In the genomic region with DNA sequence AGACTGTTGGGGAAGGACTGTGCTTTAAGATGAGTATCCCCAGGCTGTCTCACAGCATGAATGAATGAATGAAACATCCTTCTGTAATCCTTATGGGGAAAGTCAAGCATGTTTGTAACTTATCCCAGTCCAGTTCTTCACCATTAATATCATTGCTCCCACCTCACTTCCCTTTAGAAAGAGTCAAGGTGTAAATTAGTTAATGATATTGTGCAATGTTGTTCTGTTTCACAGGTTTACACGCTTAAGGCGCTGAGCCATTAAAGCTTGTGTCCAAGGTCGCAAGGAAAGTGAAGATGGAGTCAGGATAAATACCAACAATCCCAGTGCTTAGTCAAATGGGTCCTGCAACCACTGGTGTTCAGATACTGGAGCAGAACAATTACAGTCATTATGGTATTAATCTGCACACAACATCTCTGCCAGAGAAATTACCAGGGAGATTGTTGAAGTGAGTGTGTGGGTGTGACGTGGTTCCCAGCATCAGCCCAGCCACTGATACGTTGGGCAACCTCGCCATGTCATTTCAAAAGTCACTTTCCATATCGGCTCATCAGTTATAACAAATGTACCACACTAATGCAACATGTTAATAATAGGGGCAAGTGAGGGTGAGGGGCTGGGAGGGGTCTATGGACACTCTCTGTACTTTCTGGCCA, we compare ENCODE assay signal across 16 cellular contexts. TPM values are rescaled to one million over a fixed set of nuclear protein-coding genes. Genes with fewer than 3 reads are reported as not detected.
DNase-seq lines count a peak whose midpoint lies in the region; ATAC-seq and TF ChIP-seq lines count a peak whose summit lies in the region.
"Had no signal": no experiment of that assay in that cellular context is flagged by ENCODE, and none has a peak within 500 bp of the region (broad histone marks: within the 10 kb centered on the region; RNA-seq: fewer than 3 reads in every experiment).

No MANE protein-coding gene starts in this region.

- H3K9me3 Mint-ChIP-seq in MCF 10A (ENCODE audit: unreplicated experiment), result no peaks in the 10 kb centered on the region
- H3K9me3 Mint-ChIP-seq in T-helper 2 cell treated with Interferon-gamma antibody and Interleukin-4, amounts not matched to agents 5 μg/mL and 100 μg/mL, for 36 hours, result no peaks in the 10 kb centered on the region

- H3K27me3 Mint-ChIP-seq in MCF 10A (ENCODE audit: insufficient read depth, unreplicated experiment), result peaks cover 30% of the 10 kb centered on the region
- peaks cover 60% of the 10 kb centered on the region for H3K27me3 Mint-ChIP-seq in T-helper 2 cell treated with Interferon-gamma antibody and Interleukin-4, amounts not matched to agents 5 μg/mL and 100 μg/mL, for 36 hours (ENCODE audit: low read depth)

- TF ChIP-seq CTCF in MCF 10A (IDR thresholded peaks at IDR 0.05; ENCODE audit: unreplicated experiment) (no peak), breast epithelium (IDR thresholded peaks at IDR 0.05) (no peak), upper lobe of right lung (IDR thresholded peaks at IDR 0.05) (no peak)

- DNase-seq in MCF 10A (ENCODE audit: unreplicated experiment) (no peak), breast epithelium (ENCODE audit: low spot score in 2 of 2) (no peak), upper lobe of right lung (no peak), NK-92 (lab: John Stamatoyannopoulos, UW; ENCODE audit: unreplicated experiment) (no peak), kidney tubule cell (ENCODE audit: low spot score) (no peak)
- DNase-seq in T-helper 2 cell treated with Interferon-gamma antibody and Interleukin-4, amounts not matched to agents 5 μg/mL and 100 μg/mL, for 36 hours (ENCODE audit: low spot score), result peak; percentile 5
- DNase-seq: activated CD4-positive, CD25-positive, alpha-beta regulatory T cell; activated T-cell treated with anti-CD3 and anti-CD28 coated beads, Interleukin-2, amount 50 U/mL, for 1 hour; anterior cingulate cortex; DND-41; dorsolateral prefrontal cortex; Kasumi-1; retina had no signal

- H3K27ac Mint-ChIP-seq in MCF 10A (ENCODE audit: low read depth, unreplicated experiment), result no peak overlapping the region
- no peak overlapping the region for H3K27ac Mint-ChIP-seq in T-helper 2 cell treated with Interferon-gamma antibody and Interleukin-4, amounts not matched to agents 5 μg/mL and 100 μg/mL, for 36 hours

- H3K27ac ChIP-seq in breast epithelium (peak overlapping the region in 1 of 2 donors; percentile 89), iPS-20b (ENCODE audit: low read length) (no peak overlapping the region), upper lobe of right lung (peak overlapping the region; percentile 78)
- H3K27ac ChIP-seq: SJSA1 had no signal

- ATAC-seq in upper lobe of right lung (no peak), GM21619 (IDR thresholded peaks at IDR 0.05; ENCODE audit: unreplicated experiment) (no peak)

- no peaks in the 10 kb centered on the region for H3K36me3 Mint-ChIP-seq in MCF 10A (ENCODE audit: insufficient read depth, unreplicated experiment)
- no peaks in the 10 kb centered on the region for H3K36me3 Mint-ChIP-seq in T-helper 2 cell treated with Interferon-gamma antibody and Interleukin-4, amounts not matched to agents 5 μg/mL and 100 μg/mL, for 36 hours (ENCODE audit: low read depth)

- BruUV-seq in MCF 10A (replicated peaks; lab: Mats Ljungman, UMichigan), result no TSS peak

- POLR2A ChIA-PET in MCF 10A (lab: Yijun Ruan, JAX), result interaction anchor here (0.6 to 2.4 kb wide), 19 partner anchors 10 to 1129 kb away, joined by 3 to 44 read pairs (median 4); no protein-coding TSS in a partner anchor

- H3K4me1 ChIP-seq in breast epithelium (no peaks in the 10 kb centered on the region), iPS-20b (ENCODE audit: insufficient read depth, low read length) (peaks cover 19% of the 10 kb centered on the region), upper lobe of right lung (peaks cover 19% of the 10 kb centered on the region)

- no peaks in the 10 kb centered on the region for H3K9me3 ChIP-seq in breast epithelium
- H3K9me3 ChIP-seq in iPS-20b (ENCODE audit: insufficient read depth, low read depth, low read length), result no peaks in the 10 kb centered on the region
- no peaks in the 10 kb centered on the region for H3K9me3 ChIP-seq in upper lobe of right lung

- peak overlapping the region; percentile 82 for H3K4me3 Mint-ChIP-seq in MCF 10A (ENCODE audit: unreplicated experiment)
- peak overlapping the region; percentile 54 for H3K4me3 Mint-ChIP-seq in T-helper 2 cell treated with Interferon-gamma antibody and Interleukin-4, amounts not matched to agents 5 μg/mL and 100 μg/mL, for 36 hours

- intact Hi-C loops in MCF 10A (cut with micrococcal nuclease), result loop anchor here (2.0 kb wide), 1 partner anchor 75 kb away; no protein-coding TSS in a partner anchor
- intact Hi-C loops in breast epithelium (cut with DNase I; ENCODE audit: low total_unique reads), result no loop called here
- intact Hi-C loops in upper lobe of right lung (cut with DNase I), result loop anchor here (10.0 kb wide), 2 partner anchors 143 to 257 kb away; no protein-coding TSS in a partner anchor

- no peak overlapping the region for H3K9ac ChIP-seq in iPS-20b (ENCODE audit: low read depth, low read length)

- CTCF ChIA-PET in MCF 10A (lab: Yijun Ruan, JAX), result interaction anchor here (0.6 to 3.4 kb wide), 5 partner anchors 159 to 1310 kb away, joined by 3 to 19 read pairs (median 4); no protein-coding TSS in a partner anchor

- H3K27me3 ChIP-seq in breast epithelium (no peaks in the 10 kb centered on the region), iPS-20b (ENCODE audit: insufficient read depth, low read length) (peaks cover 63% of the 10 kb centered on the region), upper lobe of right lung (no peaks in the 10 kb centered on the region)

- H3K4me3 ChIP-seq in breast epithelium, result peak overlapping the region in 1 of 3 donors; percentile 78
- peak overlapping the region; percentile 75; the same call in 1 of the 2 replicates for H3K4me3 ChIP-seq in iPS-20b (ENCODE audit: low read length)
- H3K4me3 ChIP-seq in upper lobe of right lung, result peak overlapping the region; percentile 64

- TF ChIP-seq POLR2A in breast epithelium (IDR thresholded peaks at IDR 0.05), result no peak

- peaks cover 20% of the 10 kb centered on the region for H3K4me1 Mint-ChIP-seq in MCF 10A (ENCODE audit: insufficient read depth, unreplicated experiment)
- peaks cover 14% of the 10 kb centered on the region for H3K4me1 Mint-ChIP-seq in T-helper 2 cell treated with Interferon-gamma antibody and Interleukin-4, amounts not matched to agents 5 μg/mL and 100 μg/mL, for 36 hours (ENCODE audit: low read depth)

- H3K36me3 ChIP-seq in breast epithelium (no peaks in the 10 kb centered on the region), iPS-20b (ENCODE audit: insufficient read depth, low read depth, low read length) (no peaks in the 10 kb centered on the region), upper lobe of right lung (no peaks in the 10 kb centered on the region)

RNA-seq across cellular contexts. Expression of a gene that starts 1.5 kb away (rescaled TPM):
- 35.7 and 36.0 TPM in 2 replicates for total RNA-seq in MCF 10A (2022)
- total RNA-seq in breast epithelium, result 10 to 100 TPM in 2 of 3 donors, 1 to 10 TPM in 1; 8.6 to 22.6 (median 21.2) TPM
- total RNA-seq in upper lobe of right lung, result 67.0 TPM
